In genomic region chr7:43534110-43534509, GRCh38 we compare ENCODE assay signal across 23 cellular contexts. TPM values are rescaled to one million over a fixed set of nuclear protein-coding genes. Genes with fewer than 3 reads are reported as not detected.
A peak's percentile ranks its signal among the peaks of the same experiment; 100 is the strongest.
DNase-seq lines count a peak whose midpoint lies in the region; ATAC-seq and TF ChIP-seq lines count a peak whose summit lies in the region.
"Had no signal": no experiment of that assay in that cellular context is flagged by ENCODE, and none has a peak within 500 bp of the region (broad histone marks: within the 10 kb centered on the region; RNA-seq: fewer than 3 reads in every experiment).

No MANE protein-coding gene starts in this region.

- H3K9me3 Mint-ChIP-seq in nephron = no peaks in the 10 kb centered on the region
- H3K9me3 Mint-ChIP-seq: activated naive CD8-positive, alpha-beta T cell treated with anti-CD3 and anti-CD28 coated beads, Interleukin-2, amount 50 U/mL, for 24 hours; CD4-positive, CD25-positive, alpha-beta regulatory T cell; central memory CD8-positive, alpha-beta T cell; T-cell had no signal

- H3K4me1 Mint-ChIP-seq in nephron = peaks cover 22% of the 10 kb centered on the region
- H3K4me1 Mint-ChIP-seq: activated naive CD8-positive, alpha-beta T cell treated with anti-CD3 and anti-CD28 coated beads, Interleukin-2, amount 50 U/mL, for 24 hours; CD4-positive, CD25-positive, alpha-beta regulatory T cell; central memory CD8-positive, alpha-beta T cell; T-cell had no signal

- H3K4me3 Mint-ChIP-seq in nephron = no peak overlapping the region
- H3K4me3 Mint-ChIP-seq: activated naive CD8-positive, alpha-beta T cell treated with anti-CD3 and anti-CD28 coated beads, Interleukin-2, amount 50 U/mL, for 24 hours; CD4-positive, CD25-positive, alpha-beta regulatory T cell; central memory CD8-positive, alpha-beta T cell; T-cell had no signal

- ATAC-seq in GM18907 (IDR thresholded peaks at IDR 0.05; ENCODE audit: unreplicated experiment) (no peak), GM18858 (IDR thresholded peaks at IDR 0.05; ENCODE audit: unreplicated experiment) (no peak)
- ATAC-seq: A549; activated naive CD8-positive, alpha-beta T cell treated with anti-CD3 and anti-CD28 coated beads, Interleukin-2, amount 50 U/mL, for 24 hours; esophagus mucosa; T-cell had no signal

- H3K36me3 Mint-ChIP-seq in nephron (ENCODE audit: low read depth) = no peaks in the 10 kb centered on the region
- H3K36me3 Mint-ChIP-seq: CD4-positive, CD25-positive, alpha-beta regulatory T cell; T-cell had no signal

- H3K27ac Mint-ChIP-seq in nephron = peak overlapping the region; percentile 8 to 87 (median 76)
- H3K27ac Mint-ChIP-seq: activated naive CD8-positive, alpha-beta T cell treated with anti-CD3 and anti-CD28 coated beads, Interleukin-2, amount 50 U/mL, for 24 hours; CD4-positive, CD25-positive, alpha-beta regulatory T cell; T-cell had no signal

- no peak overlapping the region for H3K4me3 ChIP-seq in epithelial cell of esophagus (ENCODE audit: low read length)
- H3K4me3 ChIP-seq: A549, stomach, upper lobe of left lung had no signal

- DNase-seq in AG08395 (ENCODE audit: low spot score) (peak; percentile 37), M059J (ENCODE audit: low read depth) (peak; percentile 15), epithelial cell of esophagus (ENCODE audit: low read depth) (peak; percentile 38), RKO (ENCODE audit: low spot score) (no peak), islet precursor cell (no peak)
- DNase-seq: activated CD4-positive, alpha-beta T cell treated with anti-CD3 and anti-CD28 coated beads, Interleukin-2, amount 50 U/mL, for 1 hour; activated CD8-positive, alpha-beta memory T cell treated with anti-CD3 and anti-CD28 coated beads, Interleukin-2, amount 50 U/mL, for 48 hours; activated naive CD8-positive, alpha-beta T cell treated with anti-CD3 and anti-CD28 coated beads, Interleukin-2, amount 50 U/mL, for 24 hours; CD4-positive, CD25-positive, alpha-beta regulatory T cell; GF-D8; KBM-7; NCI-H1930; NCI-H345; SHP77 treated with DMSO at 0.1 percent for 48 hours; stomach; T-cell; upper lobe of left lung had no signal

- TF ChIP-seq CTCF in epithelial cell of esophagus (IDR thresholded peaks at IDR 0.05; ENCODE audit: insufficient read depth, low read depth, low read length, missing control alignments) (no peak), nephron (IDR thresholded peaks at IDR 0.05; ENCODE audit: unreplicated experiment in 3 of 3) (peak in 1 of 3 experiments; percentile 7)

- H3K27me3 Mint-ChIP-seq in nephron (ENCODE audit: low read depth) = no peaks in the 10 kb centered on the region
- H3K27me3 Mint-ChIP-seq: CD4-positive, CD25-positive, alpha-beta regulatory T cell; central memory CD8-positive, alpha-beta T cell had no signal

RNA-seq across cellular contexts. Expression of gene STK17A, which starts 48.8 kb away (rescaled TPM):
- 109 and 141 TPM in 2 replicates for total RNA-seq in M059J (2014; rRNA removed; shearing (Covaris generic))

Comparison
In these comparisons a context has a peak if more than half of its experiments do, and no peak if none do; other contexts are left out.
1. DNase-seq: peak in AG08395 (single experiment), M059J (single experiment) and epithelial cell of esophagus (single experiment); none in RKO (single experiment) and islet precursor cell (single experiment).